ENCODE assay signal across 12 cellular contexts in the genomic region with DNA sequence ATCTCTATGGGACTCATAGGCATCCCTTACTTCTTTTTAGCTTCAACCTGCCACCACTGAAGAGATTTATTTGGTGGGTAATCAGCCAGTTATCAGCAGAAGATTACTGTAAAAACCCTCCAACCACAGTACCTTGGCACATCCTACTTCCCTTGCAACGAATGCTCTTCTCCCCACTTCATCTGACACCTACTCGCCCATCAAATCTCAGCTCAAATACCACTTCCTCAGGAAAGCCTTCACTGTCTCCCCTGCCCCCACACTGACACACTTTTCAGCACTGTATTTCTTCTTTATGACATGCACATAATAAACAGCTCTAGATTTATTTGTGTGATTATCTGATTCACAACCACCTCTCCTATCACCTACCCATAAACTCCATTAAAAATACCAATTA. TPM values are rescaled to one million over a fixed set of nuclear protein-coding genes. Genes with fewer than 3 reads are reported as not detected.
A peak's percentile ranks its signal among the peaks of the same experiment; 100 is the strongest.
DNase-seq lines count a peak whose midpoint lies in the region; ATAC-seq, FAIRE-seq and TF ChIP-seq lines count a peak whose summit lies in the region.
"Had no signal": no experiment of that assay in that cellular context is flagged by ENCODE, and none has a peak within 500 bp of the region (broad histone marks: within the 10 kb centered on the region; RNA-seq: fewer than 3 reads in every experiment).

No MANE protein-coding gene starts in this region.

- DNase-seq in activated CD4-positive, alpha-beta T cell treated with anti-CD3 and anti-CD28 coated beads for 36 hours: peak; percentile 30
- no peak for DNase-seq in activated CD4-positive, alpha-beta T cell treated with anti-CD3 and anti-CD28 coated beads for 1 hour
- no peak for DNase-seq in GM12891 (ENCODE audit: insufficient read length, low spot score)
- peak; percentile 20 for DNase-seq in activated CD4-positive, alpha-beta T cell treated with anti-CD3 and anti-CD28 coated beads for 48 hours
- DNase-seq in effector CD4-positive, alpha-beta T cell: peak; percentile 21
- no peak for DNase-seq in EL
- DNase-seq: 8988T, foreskin fibroblast, NCI-H1436, NCI-H446 treated with DMSO at 0.1 percent for 48 hours had no signal

- no peaks in the 10 kb centered on the region for H3K27me3 Mint-ChIP-seq in activated CD4-positive, alpha-beta T cell treated with anti-CD3 and anti-CD28 coated beads for 36 hours

- CTCF ChIA-PET in activated CD4-positive, alpha-beta T cell treated with anti-CD3 and anti-CD28 coated beads for 36 hours (lab: Charles Lee): interaction anchor here (1.6 to 3.1 kb wide), 3 partner anchors 22 to 347 kb away, joined by 3 to 13 read pairs (median 11); no protein-coding TSS in a partner anchor

- H3K4me3 Mint-ChIP-seq in activated CD4-positive, alpha-beta T cell treated with anti-CD3 and anti-CD28 coated beads for 36 hours: peak overlapping the region; percentile 15

- FAIRE-seq in GM12891 (lab: Jason Lieb, UNC): no peak

- TF ChIP-seq POLR2A in GM12891 (IDR thresholded peaks at IDR 0.05; ENCODE audit: low read depth, low read length): no peak

- no peak overlapping the region for H3K27ac Mint-ChIP-seq in activated CD4-positive, alpha-beta T cell treated with anti-CD3 and anti-CD28 coated beads for 36 hours

- POLR2A ChIA-PET in activated CD4-positive, alpha-beta T cell treated with anti-CD3 and anti-CD28 coated beads for 36 hours (lab: Charles Lee): interaction anchor here (0.8 kb wide), 1 partner anchor 64 kb away, joined by 3 read pairs; no protein-coding TSS in a partner anchor

- intact Hi-C loops in activated CD4-positive, alpha-beta T cell treated with anti-CD3 and anti-CD28 coated beads for 36 hours (cut with DNase I, micrococcal nuclease): loop anchor here (10.0 kb wide), 2 partner anchors 611 to 839 kb away; partner anchors contain the start of genes SERPINB8 (in 1 of the 2) and ZCCHC2 (in 1 of the 2)

- ATAC-seq in activated CD4-positive, alpha-beta T cell treated with anti-CD3 and anti-CD28 coated beads for 36 hours: no peak
- ATAC-seq in HG03135 (IDR thresholded peaks at IDR 0.05; ENCODE audit: unreplicated experiment) (no peak), GM21447 (IDR thresholded peaks at IDR 0.05; ENCODE audit: unreplicated experiment) (no peak)

- peaks cover 8% of the 10 kb centered on the region for H3K9me3 Mint-ChIP-seq in activated CD4-positive, alpha-beta T cell treated with anti-CD3 and anti-CD28 coated beads for 36 hours (ENCODE audit: low read depth)

- peaks cover 36% of the 10 kb centered on the region for H3K4me1 Mint-ChIP-seq in activated CD4-positive, alpha-beta T cell treated with anti-CD3 and anti-CD28 coated beads for 36 hours

- H3K36me3 Mint-ChIP-seq in activated CD4-positive, alpha-beta T cell treated with anti-CD3 and anti-CD28 coated beads for 36 hours (ENCODE audit: low read depth): peaks cover 47% of the 10 kb centered on the region

TF ChIP-seq in GM12891, 5 proteins besides CTCF, POLR2A, EP300 and RAD21:
- TF ChIP-seq SPI1 (IDR thresholded peaks at IDR 0.05; ENCODE audit: low read depth, low read length) (peak; percentile 57), PAX5 (IDR thresholded peaks at IDR 0.05; ENCODE audit: insufficient read depth, low read length, severe bottlenecking) (no peak)

RNA-seq across cellular contexts. Expression of gene KDSR, which starts 3.1 kb away (rescaled TPM):
- total RNA-seq in activated CD4-positive, alpha-beta T cell treated with anti-CD3 and anti-CD28 coated beads for 36 hours: 10 to 100 TPM; 72.6 to 78.6 TPM
- polyA plus RNA-seq in GM12891 (2012; ENCODE audit: low read depth, missing spikeins): 12.4 TPM

RNA-seq across cellular contexts. Expression of gene BCL2, which starts 44.4 kb away (rescaled TPM):
- total RNA-seq in activated CD4-positive, alpha-beta T cell treated with anti-CD3 and anti-CD28 coated beads for 36 hours: 10 to 100 TPM; 66.0 to 88.9 TPM
- 25.4 TPM for polyA plus RNA-seq in GM12891 (2012; ENCODE audit: low read depth, missing spikeins)

RNA-seq across cellular contexts. Expression of gene VPS4B, which starts 58.3 kb away (rescaled TPM):
- 10 to 100 TPM; 40.7 to 48.4 TPM for total RNA-seq in activated CD4-positive, alpha-beta T cell treated with anti-CD3 and anti-CD28 coated beads for 36 hours
- 12.3 TPM for polyA plus RNA-seq in GM12891 (2012; ENCODE audit: low read depth, missing spikeins)

Comparison
In these comparisons a context has a peak if more than half of its experiments do, and no peak if none do; other contexts are left out.
1. DNase-seq: peak in activated CD4-positive, alpha-beta T cell treated with anti-CD3 and anti-CD28 coated beads for 36 hours (single experiment), activated CD4-positive, alpha-beta T cell treated with anti-CD3 and anti-CD28 coated beads for 48 hours (single experiment) and effector CD4-positive, alpha-beta T cell (single experiment); none in activated CD4-positive, alpha-beta T cell treated with anti-CD3 and anti-CD28 coated beads for 1 hour (single experiment), GM12891 (single experiment) and EL (single experiment).